In genomic region chr6:142926494-142927273, GRCh38 we compare ENCODE assay signal across 8 cellular contexts. TPM values are rescaled to one million over a fixed set of nuclear protein-coding genes. Genes with fewer than 3 reads are reported as not detected.
A peak's percentile ranks its signal among the peaks of the same experiment; 100 is the strongest.
DNase-seq lines count a peak whose midpoint lies in the region; ATAC-seq lines count a peak whose summit lies in the region.

No MANE protein-coding gene starts in this region.

- H3K9ac ChIP-seq in mucosa of stomach (ENCODE audit: low read length), result peak overlapping the region; percentile 76

- peak; percentile 91 for ATAC-seq in HG02840 (IDR thresholded peaks at IDR 0.05; ENCODE audit: low FRiP score, unreplicated experiment)
- peak; percentile 87 to 91 for ATAC-seq in activated T-cell treated with anti-CD3 and anti-CD28 coated beads, Interleukin-2, amount 50 U/mL, for 72 hours (replicated peaks in 1 of 2)
- peak; percentile 79 for ATAC-seq in esophagus mucosa

- peak overlapping the region; percentile 33 for H3K4me3 ChIP-seq in mucosa of stomach (ENCODE audit: low read length)

- H3K36me3 ChIP-seq in mucosa of stomach (ENCODE audit: control insufficient read depth, insufficient read depth, low read length), result no peaks in the 10 kb centered on the region

- no peaks in the 10 kb centered on the region for H3K4me1 ChIP-seq in mucosa of stomach (ENCODE audit: control insufficient read depth, insufficient read depth, low read length)

- H3K4me1 Mint-ChIP-seq in activated T-cell treated with anti-CD3 and anti-CD28 coated beads, Interleukin-2, amount 50 U/mL, for 72 hours (ENCODE audit: low read depth), result peaks cover 67% of the 10 kb centered on the region

- H3K4me3 Mint-ChIP-seq in activated T-cell treated with anti-CD3 and anti-CD28 coated beads, Interleukin-2, amount 50 U/mL, for 72 hours, result peak overlapping the region; percentile 87 to 93

- H3K27me3 ChIP-seq in mucosa of stomach (ENCODE audit: control insufficient read depth, insufficient read depth, low read length), result no peaks in the 10 kb centered on the region

- peaks cover 2 to 3% of the 10 kb centered on the region in 2 donors for H3K36me3 Mint-ChIP-seq in activated T-cell treated with anti-CD3 and anti-CD28 coated beads, Interleukin-2, amount 50 U/mL, for 72 hours (ENCODE audit: insufficient read depth in 2 of 2)

- no peaks in the 10 kb centered on the region for H3K9me3 ChIP-seq in mucosa of stomach (ENCODE audit: control insufficient read depth, low read length)

- no peaks in the 10 kb centered on the region for H3K9me3 Mint-ChIP-seq in activated T-cell treated with anti-CD3 and anti-CD28 coated beads, Interleukin-2, amount 50 U/mL, for 72 hours

- DNase-seq in NCI-H82 (lab: John Stamatoyannopoulos, UW), result peak; percentile 34
- DNase-seq in NCI-H82 treated with DMSO at 0.1 percent for 48 hours (lab: John Stamatoyannopoulos, UW; ENCODE audit: unreplicated experiment), result no peak
- peak; percentile 51 for DNase-seq in NCI-H526 treated with DMSO at 0.1 percent for 48 hours (lab: John Stamatoyannopoulos, UW)
- DNase-seq in activated T-cell treated with anti-CD3 and anti-CD28 coated beads, Interleukin-2, amount 50 U/mL, for 72 hours, result peak; percentile 82 to 86
- peak; percentile 62 for DNase-seq in stimulated activated naive CD4-positive, alpha-beta T cell treated with Interleukin-2 at 50 U/mL for 16 hours (lab: John Stamatoyannopoulos, UW)

- H3K27me3 Mint-ChIP-seq in activated T-cell treated with anti-CD3 and anti-CD28 coated beads, Interleukin-2, amount 50 U/mL, for 72 hours (ENCODE audit: low read depth), result no peaks in the 10 kb centered on the region

- peak overlapping the region; percentile 100 for H3K27ac Mint-ChIP-seq in activated T-cell treated with anti-CD3 and anti-CD28 coated beads, Interleukin-2, amount 50 U/mL, for 72 hours

RNA-seq across cellular contexts. Expression of gene HIVEP2, which starts 18.3 kb away (rescaled TPM):
- total RNA-seq in activated T-cell treated with anti-CD3 and anti-CD28 coated beads, Interleukin-2, amount 50 U/mL, for 72 hours, result 10 to 100 TPM; 25.8 to 30.8 TPM
- 12.2 TPM for total RNA-seq in esophagus mucosa
